9 cellular contexts compared by ENCODE assay signal in genomic region chr4:144611850-144612249, GRCh38. TPM values are rescaled to one million over a fixed set of nuclear protein-coding genes. Genes with fewer than 3 reads are reported as not detected.
DNase-seq lines count a peak whose midpoint lies in the region; ATAC-seq and TF ChIP-seq lines count a peak whose summit lies in the region.
"Had no signal": no experiment of that assay in that cellular context is flagged by ENCODE, and none has a peak within 500 bp of the region (broad histone marks: within the 10 kb centered on the region; RNA-seq: fewer than 3 reads in every experiment).

No MANE protein-coding gene starts in this region.

- in situ Hi-C loops in GM23248 (cut with MboI), result no loop called here

- no peaks in the 10 kb centered on the region for H3K27me3 ChIP-seq in GM06990 (replicated peaks; ENCODE audit: control insufficient read depth, insufficient read depth, low read length)
- H3K27me3 ChIP-seq in GM23248 (replicated peaks; ENCODE audit: insufficient read depth), result no peaks in the 10 kb centered on the region
- H3K27me3 ChIP-seq in left lung, result peaks cover 0 to 4% of the 10 kb centered on the region in 2 donors

- DNase-seq in GM06990 (ENCODE audit: extremely low read depth, insufficient read length) (no peak), GM23248 (peak; percentile 45), RWPE1 (ENCODE audit: low spot score) (peak; percentile 6), left lung (no peak), DMS153 treated with DMSO at 0.1 percent for 48 hours (lab: John Stamatoyannopoulos, UW; ENCODE audit: unreplicated experiment) (no peak), NCI-H2227 (lab: John Stamatoyannopoulos, UW; ENCODE audit: unreplicated experiment) (no peak)

- no peak overlapping the region for H2AFZ ChIP-seq in GM23248
- H2AFZ ChIP-seq: parathyroid adenoma had no signal

- H3K79me2 ChIP-seq in GM23248 (ENCODE audit: insufficient read depth), result no peaks in the 10 kb centered on the region
- H3K79me2 ChIP-seq: parathyroid adenoma had no signal

- no peak overlapping the region for H3K9ac ChIP-seq in GM23248
- H3K9ac ChIP-seq: parathyroid adenoma had no signal

- CTCF ChIA-PET in RWPE1 (lab: Yijun Ruan, JAX), result interaction anchor here (0.6 kb wide), 1 partner anchor 519 kb away, joined by 4 read pairs; no protein-coding TSS in a partner anchor

- H3K36me3 ChIP-seq in GM06990 (ENCODE audit: control insufficient read depth, insufficient read depth, low read length), result no peaks in the 10 kb centered on the region
- H3K36me3 ChIP-seq in GM23248 (ENCODE audit: low read depth), result no peaks in the 10 kb centered on the region
- H3K36me3 ChIP-seq in left lung, result no peaks in the 10 kb centered on the region

- no peak overlapping the region for H3K4me3 ChIP-seq in GM06990 (replicated peaks; ENCODE audit: low read depth, low read length)
- no peak overlapping the region for H3K4me3 ChIP-seq in GM23248
- no peak overlapping the region for H3K4me3 ChIP-seq in left lung

- H3F3A ChIP-seq in GM23248 (ENCODE audit: insufficient read depth), result no peaks in the 10 kb centered on the region

- H3K4me1 ChIP-seq in GM23248 (ENCODE audit: insufficient read depth) (peaks cover 7% of the 10 kb centered on the region; the same call in 1 of the 2 replicates), left lung (no peaks in the 10 kb centered on the region)
- H3K4me1 ChIP-seq: parathyroid adenoma had no signal

- POLR2A ChIA-PET in RWPE1 (lab: Yijun Ruan, JAX; ENCODE audit: low non-redundant PET), result no interaction called here

- H3K4me2 ChIP-seq in GM23248 (ENCODE audit: unreplicated experiment), result no peak overlapping the region

- H3K27ac ChIP-seq in GM23248 (no peak overlapping the region), RWPE1 (no peak overlapping the region), left lung (no peak overlapping the region)
- H3K27ac ChIP-seq: parathyroid adenoma had no signal

- H3K9me2 ChIP-seq in GM23248 (ENCODE audit: insufficient read depth), result no peaks in the 10 kb centered on the region

- intact Hi-C loops in left lung (cut with DNase I), result no loop called here

- TF ChIP-seq CTCF in GM06990 (IDR thresholded peaks at IDR 0.05; ENCODE audit: insufficient read depth, low read length, poor library complexity, severe bottlenecking), result peak; percentile 57
- no peak for TF ChIP-seq CTCF in RWPE1 (conservative IDR thresholded peaks at IDR 0.05; ENCODE audit: low read depth)
- no peak for TF ChIP-seq CTCF in left lung (IDR thresholded peaks at IDR 0.05)

- no peaks in the 10 kb centered on the region for H4K20me1 ChIP-seq in GM23248 (ENCODE audit: insufficient read depth)

- no peaks in the 10 kb centered on the region for H3K9me3 ChIP-seq in GM23248 (ENCODE audit: low read depth)
- no peaks in the 10 kb centered on the region for H3K9me3 ChIP-seq in left lung

- ATAC-seq in left lung (peak; percentile 22), HG02981 (IDR thresholded peaks at IDR 0.05; ENCODE audit: unreplicated experiment) (no peak), HG03457 (IDR thresholded peaks at IDR 0.05; ENCODE audit: unreplicated experiment) (no peak)

RNA-seq across cellular contexts. Expression of gene HHIP, which starts 34.1 kb away (rescaled TPM):
- total RNA-seq in GM23248 (2014; rRNA removed; shearing (Covaris generic)), result under 0.01 TPM in 1 of 2 replicates, not detected in the other
- 0.06 and 0.33 TPM in 2 replicates for polyA plus RNA-seq in GM23248 (2016; fragmentation: Nextera tagmentation; extraction: Ambion mirVana)
- 10 to 100 TPM; 50.1 to 59.8 TPM for total RNA-seq in left lung

Comparison
In these comparisons a context has a peak if more than half of its experiments do, and no peak if none do; other contexts are left out.
1. DNase-seq: peak in GM23248 (single experiment) and RWPE1 (single experiment); none in GM06990 (single experiment), left lung (0 of 2), DMS153 treated with DMSO at 0.1 percent for 48 hours (single experiment) and NCI-H2227 (single experiment).
2. RNA of gene HHIP, which starts 34.1 kb away (total RNA-seq): 50.1 to 59.8 TPM in left lung; under 0.01 TPM in GM23248; every median in the first group is over 10 times any median in the second.